Comparison of ENCODE assay signal across 8 cellular contexts in the genomic region with DNA sequence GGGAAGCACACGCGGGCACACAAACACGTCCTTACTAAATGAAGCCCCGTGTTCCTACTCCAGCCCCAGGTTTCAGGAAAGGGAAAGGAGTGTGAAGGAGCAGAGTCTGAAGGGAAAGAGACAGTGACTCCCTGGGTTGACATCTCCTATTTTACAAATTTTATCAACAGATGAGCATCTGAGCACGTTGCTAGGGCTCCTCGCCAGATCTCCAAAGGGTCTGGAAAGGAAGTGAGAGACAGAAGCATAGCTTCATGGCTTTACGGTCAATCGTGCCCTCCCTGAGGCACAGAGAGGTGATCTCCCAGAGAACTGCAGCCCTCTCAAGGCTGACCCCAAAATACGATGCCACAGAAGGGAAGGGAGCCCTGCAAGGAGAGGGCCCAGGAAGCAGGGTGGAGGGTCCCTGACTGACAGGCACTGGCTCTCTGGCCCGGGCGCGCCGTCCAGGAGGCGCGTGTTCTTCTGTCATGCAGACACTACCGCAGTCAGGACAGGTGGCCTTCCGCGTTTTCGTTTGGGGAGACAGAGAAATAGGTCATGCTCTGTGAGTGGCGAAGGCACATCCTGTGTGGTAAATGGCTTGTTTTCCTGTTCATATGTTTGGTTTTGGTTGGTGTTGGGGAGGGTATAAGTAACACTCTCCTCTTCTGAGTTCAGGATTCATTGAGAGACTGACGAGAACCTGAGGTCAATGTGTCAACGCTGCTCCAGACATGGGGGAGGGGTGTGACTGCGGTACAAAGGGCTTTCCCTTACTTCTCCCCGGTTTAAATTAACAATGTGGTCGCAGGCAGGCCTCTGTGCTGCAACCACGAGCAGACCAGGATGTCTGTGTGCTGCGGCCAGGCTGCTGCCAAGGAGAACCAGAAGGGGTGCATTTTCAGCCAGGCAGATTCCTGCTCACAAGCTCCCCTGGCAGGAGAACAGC.
DNase-seq lines count a peak whose midpoint lies in the region; ATAC-seq lines count a peak whose summit lies in the region.

No MANE protein-coding gene starts in this region.

- intact Hi-C loops in activated naive CD4-positive, alpha-beta T cell treated with anti-CD3 and anti-CD28 coated beads for 36 hours (cut with micrococcal nuclease), result no loop called here
- intact Hi-C loops in activated CD4-positive, alpha-beta T cell treated with anti-CD3 and anti-CD28 coated beads, Interleukin-2, amount 10 ng/mL, durations not matched to agents 24 days and 14 days (cut with micrococcal nuclease), result no loop called here

- CTCF ChIA-PET in activated naive CD4-positive, alpha-beta T cell treated with anti-CD3 and anti-CD28 coated beads for 36 hours (lab: Charles Lee), result no interaction called here

- no peaks in the 10 kb centered on the region for H3K9me3 Mint-ChIP-seq in activated naive CD4-positive, alpha-beta T cell treated with anti-CD3 and anti-CD28 coated beads for 36 hours
- H3K9me3 Mint-ChIP-seq in activated CD4-positive, alpha-beta T cell treated with anti-CD3 and anti-CD28 coated beads, Interleukin-2, amount 10 ng/mL, durations not matched to agents 24 days and 14 days, result no peaks in the 10 kb centered on the region
- H3K9me3 Mint-ChIP-seq in effector memory CD8-positive, alpha-beta T cell, result peaks cover 0 to 2% of the 10 kb centered on the region in 2 donors

- peak overlapping the region; percentile 32 for H3K4me3 Mint-ChIP-seq in activated naive CD4-positive, alpha-beta T cell treated with anti-CD3 and anti-CD28 coated beads for 36 hours
- H3K4me3 Mint-ChIP-seq in activated CD4-positive, alpha-beta T cell treated with anti-CD3 and anti-CD28 coated beads, Interleukin-2, amount 10 ng/mL, durations not matched to agents 24 days and 14 days, result peak overlapping the region; percentile 65
- peak overlapping the region; percentile 71 to 82 for H3K4me3 Mint-ChIP-seq in effector memory CD8-positive, alpha-beta T cell

- peak; percentile 86 for ATAC-seq in effector memory CD8-positive, alpha-beta T cell (replicated peaks)
- ATAC-seq in HG02571 (IDR thresholded peaks at IDR 0.05; ENCODE audit: unreplicated experiment), result no peak

- peaks cover 19% of the 10 kb centered on the region for H3K4me1 Mint-ChIP-seq in activated naive CD4-positive, alpha-beta T cell treated with anti-CD3 and anti-CD28 coated beads for 36 hours (ENCODE audit: low read depth)
- peaks cover 12% of the 10 kb centered on the region for H3K4me1 Mint-ChIP-seq in activated CD4-positive, alpha-beta T cell treated with anti-CD3 and anti-CD28 coated beads, Interleukin-2, amount 10 ng/mL, durations not matched to agents 24 days and 14 days
- peaks cover 10 to 31% of the 10 kb centered on the region in 2 donors for H3K4me1 Mint-ChIP-seq in effector memory CD8-positive, alpha-beta T cell (ENCODE audit: low read depth in 2 of 2)

- peaks cover 3% of the 10 kb centered on the region for H3K27me3 Mint-ChIP-seq in activated naive CD4-positive, alpha-beta T cell treated with anti-CD3 and anti-CD28 coated beads for 36 hours (ENCODE audit: low read depth)
- H3K27me3 Mint-ChIP-seq in activated CD4-positive, alpha-beta T cell treated with anti-CD3 and anti-CD28 coated beads, Interleukin-2, amount 10 ng/mL, durations not matched to agents 24 days and 14 days, result no peaks in the 10 kb centered on the region
- H3K27me3 Mint-ChIP-seq in effector memory CD8-positive, alpha-beta T cell, result no peaks in the 10 kb centered on the region

- no peaks in the 10 kb centered on the region for H3K36me3 Mint-ChIP-seq in activated naive CD4-positive, alpha-beta T cell treated with anti-CD3 and anti-CD28 coated beads for 36 hours (ENCODE audit: low read depth)
- H3K36me3 Mint-ChIP-seq in activated CD4-positive, alpha-beta T cell treated with anti-CD3 and anti-CD28 coated beads, Interleukin-2, amount 10 ng/mL, durations not matched to agents 24 days and 14 days (ENCODE audit: low read depth), result no peaks in the 10 kb centered on the region
- H3K36me3 Mint-ChIP-seq in effector memory CD8-positive, alpha-beta T cell (ENCODE audit: insufficient read depth), result peaks cover 5% of the 10 kb centered on the region

- peak; percentile 61 for DNase-seq in activated naive CD4-positive, alpha-beta T cell treated with anti-CD3 and anti-CD28 coated beads for 36 hours
- no peak for DNase-seq in activated naive CD4-positive, alpha-beta T cell (lab: John Stamatoyannopoulos, UW)
- DNase-seq in activated CD4-positive, alpha-beta T cell treated with anti-CD3 and anti-CD28 coated beads, Interleukin-2, amount 10 ng/mL, durations not matched to agents 24 days and 14 days, result peak; percentile 73
- DNase-seq in effector memory CD8-positive, alpha-beta T cell, result peak; percentile 32 to 71 (median 67)
- DNase-seq in stromal cell of bone marrow (ENCODE audit: low read depth), result peak; percentile 3
- no peak for DNase-seq in NCI-H1436 treated with DMSO at 0.1 percent for 48 hours (lab: John Stamatoyannopoulos, UW)
- no peak for DNase-seq in hepatic stellate cell (ENCODE audit: low spot score)

- no peak overlapping the region for H3K27ac Mint-ChIP-seq in activated naive CD4-positive, alpha-beta T cell treated with anti-CD3 and anti-CD28 coated beads for 36 hours
- H3K27ac Mint-ChIP-seq in activated CD4-positive, alpha-beta T cell treated with anti-CD3 and anti-CD28 coated beads, Interleukin-2, amount 10 ng/mL, durations not matched to agents 24 days and 14 days, result peak overlapping the region; percentile 15
- peak overlapping the region; percentile 69 to 93 for H3K27ac Mint-ChIP-seq in effector memory CD8-positive, alpha-beta T cell

Comparison
In these comparisons a context has a peak if more than half of its experiments do, and no peak if none do; other contexts are left out.
1. DNase-seq: peak in activated naive CD4-positive, alpha-beta T cell treated with anti-CD3 and anti-CD28 coated beads for 36 hours (single experiment), activated CD4-positive, alpha-beta T cell treated with anti-CD3 and anti-CD28 coated beads, Interleukin-2, amount 10 ng/mL, durations not matched to agents 24 days and 14 days (single experiment), effector memory CD8-positive, alpha-beta T cell (3 of 3) and stromal cell of bone marrow (single experiment); none in activated naive CD4-positive, alpha-beta T cell (0 of 4), NCI-H1436 treated with DMSO at 0.1 percent for 48 hours (single experiment) and hepatic stellate cell (single experiment).
2. Peak in every context shown above with its lines, with median percentiles within 50 percentile points of each other: H3K4me3 Mint-ChIP-seq.